Comparison of ENCODE assay signal across 8 cellular contexts in genomic region chr15:40952901-40953712, GRCh38. TPM values are rescaled to one million over a fixed set of nuclear protein-coding genes. Genes with fewer than 3 reads are reported as not detected.
A peak's percentile ranks its signal among the peaks of the same experiment; 100 is the strongest.
DNase-seq lines count a peak whose midpoint lies in the region; ATAC-seq and TF ChIP-seq lines count a peak whose summit lies in the region.

Gene CHAC1, plus strand, starts transcription at chr15:40953471. Its CDS starts 113 bp downstream, at chr15:40953584.

- POLR2A ChIA-PET in CD4-positive, alpha-beta T cell (lab: Charles Lee), result interaction anchor here (0.8 to 3.6 kb wide), 11 partner anchors 12 to 388 kb away, joined by 3 to 55 read pairs (median 3); partner anchors contain the start of genes CCDC32, CHP1, EXD1 and INO80
- POLR2A ChIA-PET in activated CD4-positive, alpha-beta memory T cell treated with anti-CD3 and anti-CD28 coated beads, Interleukin-2, amount 10 ng/mL, durations not matched to agents 7 days and 5 days (lab: Charles Lee), result interaction anchor here (0.6 to 3.7 kb wide), 14 partner anchors 9 to 380 kb away, joined by 3 to 50 read pairs (median 4); partner anchors contain the start of genes CHP1, EXD1, INO80 and NUSAP1

- intact Hi-C loops in CD4-positive, alpha-beta T cell (cut with DNase I, micrococcal nuclease), result loop anchor here (1.0 to 10.0 kb wide), 7 partner anchors 11 to 452 kb away; partner anchors contain the start of genes CHP1 (in 1 of the 2), EXD1 (in 1 of the 2), INO80 (in 1 of the 2) and KNL1 (in 1 of the 2)

- H3K4me1 Mint-ChIP-seq in CD4-positive, alpha-beta T cell (ENCODE audit: low read depth), result peaks cover 10% of the 10 kb centered on the region
- H3K4me1 Mint-ChIP-seq in activated CD4-positive, alpha-beta memory T cell treated with anti-CD3 and anti-CD28 coated beads, Interleukin-2, amount 10 ng/mL, durations not matched to agents 7 days and 5 days, result peaks cover 46% of the 10 kb centered on the region

- peak; percentile 20 for TF ChIP-seq CTCF in CD4-positive, alpha-beta T cell (IDR thresholded peaks at IDR 0.05)

- no peaks in the 10 kb centered on the region for H3K27me3 Mint-ChIP-seq in CD4-positive, alpha-beta T cell
- H3K27me3 Mint-ChIP-seq in activated CD4-positive, alpha-beta memory T cell treated with anti-CD3 and anti-CD28 coated beads, Interleukin-2, amount 10 ng/mL, durations not matched to agents 7 days and 5 days, result peaks cover 2% of the 10 kb centered on the region

- peak within 1 kb of the TSS; percentile 66 for H3K4me3 ChIP-seq in ectodermal cell (ENCODE audit: insufficient read depth, low read depth, low read length)

- H3K36me3 ChIP-seq in ectodermal cell (ENCODE audit: control insufficient read depth, insufficient read depth, low read length), result no peaks in the 10 kb centered on the region

- no peaks in the 10 kb centered on the region for H3K9me3 ChIP-seq in CD4-positive, alpha-beta T cell (ENCODE audit: control insufficient read depth, low read length)
- no peaks in the 10 kb centered on the region for H3K9me3 ChIP-seq in ectodermal cell (ENCODE audit: control insufficient read depth, low read length)

- WGBS in ectodermal cell, 2 experiments, result 0 to 1% methylated on average over 72 of the region's 72 CpGs

- H3K36me3 Mint-ChIP-seq in CD4-positive, alpha-beta T cell (ENCODE audit: low read depth), result peaks cover 9% of the 10 kb centered on the region
- H3K36me3 Mint-ChIP-seq in activated CD4-positive, alpha-beta memory T cell treated with anti-CD3 and anti-CD28 coated beads, Interleukin-2, amount 10 ng/mL, durations not matched to agents 7 days and 5 days (ENCODE audit: low read depth), result peaks cover 24% of the 10 kb centered on the region

- peak; percentile 87 to 93 (median 92) for DNase-seq in CD4-positive, alpha-beta T cell
- DNase-seq in NCI-H774 (lab: John Stamatoyannopoulos, UW) (peak; percentile 94), lung microvascular endothelial cell (ENCODE audit: low read depth in 2 of 2) (peak; percentile 96)
- peak; percentile 98 for DNase-seq in activated CD4-positive, alpha-beta memory T cell treated with anti-CD3 and anti-CD28 coated beads, Interleukin-2, amount 10 ng/mL, durations not matched to agents 7 days and 5 days
- peak; percentile 88 to 95 (median 94) for DNase-seq in stimulated activated CD4-positive, alpha-beta T cell treated with anti-CD3 and anti-CD28 coated beads, TNF-alpha, amount 100 ng/mL, for 4 hours (ENCODE audit: low read depth in 3 of 3)

- H3K27ac ChIP-seq in CD4-positive, alpha-beta T cell (ENCODE audit: low read depth, low read length), result no peak within 1 kb of the TSS
- peak within 1 kb of the TSS; percentile 90 for H3K27ac ChIP-seq in ectodermal cell (ENCODE audit: insufficient read depth, low read depth, low read length, poor library complexity, severe bottlenecking)

- H3K27ac Mint-ChIP-seq in CD4-positive, alpha-beta T cell, result peak within 1 kb of the TSS; percentile 82
- peak within 1 kb of the TSS; percentile 87 for H3K27ac Mint-ChIP-seq in activated CD4-positive, alpha-beta memory T cell treated with anti-CD3 and anti-CD28 coated beads, Interleukin-2, amount 10 ng/mL, durations not matched to agents 7 days and 5 days

- no peaks in the 10 kb centered on the region for H3K4me1 ChIP-seq in ectodermal cell (ENCODE audit: control insufficient read depth, insufficient read depth, low read length)

- H3K27me3 ChIP-seq in CD4-positive, alpha-beta T cell (ENCODE audit: control insufficient read depth, insufficient read depth, low read length), result no peaks in the 10 kb centered on the region
- peaks cover 15% of the 10 kb centered on the region for H3K27me3 ChIP-seq in ectodermal cell (ENCODE audit: control insufficient read depth, insufficient read depth, low read length, poor library complexity, severe bottlenecking)

- H3K4me3 Mint-ChIP-seq in CD4-positive, alpha-beta T cell, result peak within 1 kb of the TSS; percentile 96
- H3K4me3 Mint-ChIP-seq in activated CD4-positive, alpha-beta memory T cell treated with anti-CD3 and anti-CD28 coated beads, Interleukin-2, amount 10 ng/mL, durations not matched to agents 7 days and 5 days, result peak within 1 kb of the TSS; percentile 88

- ATAC-seq in CD4-positive, alpha-beta T cell (ENCODE audit: poor library complexity), result peak; percentile 96
- ATAC-seq in GM19397 (IDR thresholded peaks at IDR 0.05; ENCODE audit: unreplicated experiment) (peak; percentile 89), HG03565 (IDR thresholded peaks at IDR 0.05; ENCODE audit: unreplicated experiment) (peak; percentile 94)

- CTCF ChIA-PET in CD4-positive, alpha-beta T cell (lab: Charles Lee), result interaction anchor here (0.5 to 4.5 kb wide), 7 partner anchors 11 to 206 kb away, joined by 3 to 37 read pairs (median 4); partner anchors contain the start of gene VPS18
- CTCF ChIA-PET in activated CD4-positive, alpha-beta memory T cell treated with anti-CD3 and anti-CD28 coated beads, Interleukin-2, amount 10 ng/mL, durations not matched to agents 7 days and 5 days (lab: Charles Lee), result interaction anchor here (0.5 to 5.6 kb wide), 14 partner anchors 9 to 363 kb away, joined by 3 to 48 read pairs (median 4); partner anchors contain the start of genes CHP1 and VPS18

- no peaks in the 10 kb centered on the region for H3K9me3 Mint-ChIP-seq in CD4-positive, alpha-beta T cell
- H3K9me3 Mint-ChIP-seq in activated CD4-positive, alpha-beta memory T cell treated with anti-CD3 and anti-CD28 coated beads, Interleukin-2, amount 10 ng/mL, durations not matched to agents 7 days and 5 days, result no peaks in the 10 kb centered on the region

RNA-seq across cellular contexts. Expression of gene CHAC1, which starts in this region (rescaled TPM):
- under 1 TPM; 0.42 to 0.47 TPM for total RNA-seq in CD4-positive, alpha-beta T cell
- 10 to 100 TPM; 20.3 to 22.0 TPM for total RNA-seq in activated CD4-positive, alpha-beta memory T cell treated with anti-CD3 and anti-CD28 coated beads, Interleukin-2, amount 10 ng/mL, durations not matched to agents 7 days and 5 days
- 4.7 TPM for polyA plus RNA-seq in ectodermal cell (2013, experiment 1 of 4)
- 7.3 TPM for polyA plus RNA-seq in ectodermal cell (2013, experiment 2 of 4)
- polyA plus RNA-seq in ectodermal cell (2013, experiment 3 of 4), result 8.2 TPM
- polyA plus RNA-seq in ectodermal cell (2013, experiment 4 of 4), result 8.4 TPM
- 2.4 and 4.8 TPM in 2 replicates for total RNA-seq in lung microvascular endothelial cell

Comparison
In these comparisons a context has a peak if more than half of its experiments do, and no peak if none do; other contexts are left out.
1. Peak in DNase-seq and ATAC-seq in CD4-positive, alpha-beta T cell; RNA of the gene not detected or under 1 TPM.